25 cellular contexts compared by ENCODE assay signal in genomic region chr9:70292253-70292652, GRCh38. TPM values are rescaled to one million over a fixed set of nuclear protein-coding genes. Genes with fewer than 3 reads are reported as not detected.
DNase-seq lines count a peak whose midpoint lies in the region; ATAC-seq, FAIRE-seq and TF ChIP-seq lines count a peak whose summit lies in the region.
"Had no signal": no experiment of that assay in that cellular context is flagged by ENCODE, and none has a peak within 500 bp of the region (broad histone marks: within the 10 kb centered on the region; RNA-seq: fewer than 3 reads in every experiment).

No MANE protein-coding gene starts in this region.

- H3K4me1 Mint-ChIP-seq in activated CD8-positive, alpha-beta T cell treated with anti-CD3 and anti-CD28 coated beads, Interleukin-2, amount 10 ng/mL, durations not matched to agents 7 days and 5 days (ENCODE audit: low read depth), result peaks cover 2% of the 10 kb centered on the region
- H3K4me1 Mint-ChIP-seq: B cell had no signal

- H3K27me3 ChIP-seq in HepG2 (ENCODE audit: control insufficient read depth in 1 of 2, insufficient read depth in 2 of 2, low read length in 2 of 2) (no peaks in the 10 kb centered on the region), right lobe of liver (no peaks in the 10 kb centered on the region), endothelial cell of umbilical vein (ENCODE audit: control insufficient read depth in 2 of 2, insufficient read depth in 2 of 2, low read length in 2 of 2) (no peaks in the 10 kb centered on the region)
- H3K27me3 ChIP-seq: BLaER1 treated with 17β-estradiol and CSF1 and Interleukin-3, amounts not matched to agents 10 nM and 100 nM had no signal

- H2AFZ ChIP-seq in HepG2 (ENCODE audit: low read length) (no peak overlapping the region), endothelial cell of umbilical vein (ENCODE audit: low read depth, low read length) (no peak overlapping the region)

- no peaks in the 10 kb centered on the region for H3K4me1 ChIP-seq in HepG2 (ENCODE audit: insufficient read depth, low read length)
- no peaks in the 10 kb centered on the region for H3K4me1 ChIP-seq in right lobe of liver
- no peaks in the 10 kb centered on the region for H3K4me1 ChIP-seq in HEK293 (ENCODE audit: control insufficient read depth, insufficient read depth, low read length)
- peaks cover 2% of the 10 kb centered on the region for H3K4me1 ChIP-seq in endothelial cell of umbilical vein (ENCODE audit: control insufficient read depth, extremely low read depth, insufficient read depth, low read length)
- H3K4me1 ChIP-seq: A549, Caco-2 had no signal

- H3K4me2 ChIP-seq in HepG2 (ENCODE audit: low read depth, low read length), result no peak overlapping the region
- H3K4me2 ChIP-seq in endothelial cell of umbilical vein (ENCODE audit: insufficient read depth, low read length), result no peak overlapping the region
- H3K4me2 ChIP-seq: A549; BLaER1 treated with 17β-estradiol and CSF1 and Interleukin-3, amounts not matched to agents 10 nM and 100 nM had no signal

- no peak overlapping the region for H3K27ac Mint-ChIP-seq in activated CD8-positive, alpha-beta T cell treated with anti-CD3 and anti-CD28 coated beads, Interleukin-2, amount 10 ng/mL, durations not matched to agents 7 days and 5 days
- H3K27ac Mint-ChIP-seq: B cell; CD4-positive, alpha-beta T cell; CD8-positive, alpha-beta T cell had no signal

- CTCF ChIA-PET in HepG2 (lab: Yijun Ruan, JAX; ENCODE audit: low intra/inter-chr PET ratio, low total read pairs) (no interaction called here), HEK293 (lab: Yijun Ruan, JAX) (interaction anchor here (0.6 kb wide), 1 partner anchor 257 kb away, joined by 4 read pairs; no protein-coding TSS in a partner anchor), endothelial cell of umbilical vein (lab: Charles Lee) (no interaction called here)
- CTCF ChIA-PET in activated CD8-positive, alpha-beta T cell treated with anti-CD3 and anti-CD28 coated beads, Interleukin-2, amount 10 ng/mL, durations not matched to agents 7 days and 5 days (lab: Charles Lee), result interaction anchor here (0.6 to 1.0 kb wide), 2 partner anchors 8 to 602 kb away, joined by 3 to 4 read pairs; no protein-coding TSS in a partner anchor

- WGBS in HepG2 (ENCODE audit: low lambda C conversion rate), result 91% methylated on average over 1 of the region's 1 CpG
- 100% methylated on average over 1 of the region's 1 CpG for WGBS in right lobe of liver (ENCODE audit: insufficient coverage, low coverage, low lambda C conversion rate, missing lambda C conversion rate)

- no peaks in the 10 kb centered on the region for H3K27me3 Mint-ChIP-seq in activated CD8-positive, alpha-beta T cell treated with anti-CD3 and anti-CD28 coated beads, Interleukin-2, amount 10 ng/mL, durations not matched to agents 7 days and 5 days (ENCODE audit: low read depth)
- H3K27me3 Mint-ChIP-seq: B cell; CD4-positive, alpha-beta T cell had no signal

- H3K79me2 ChIP-seq in HepG2 (ENCODE audit: insufficient read depth, low read length) (peaks cover 3% of the 10 kb centered on the region), endothelial cell of umbilical vein (ENCODE audit: control insufficient read depth, insufficient read depth, low read length) (peaks cover 30% of the 10 kb centered on the region)

- no peaks in the 10 kb centered on the region for H3K9me1 ChIP-seq in endothelial cell of umbilical vein (replicated peaks; ENCODE audit: control insufficient read depth, extremely low read depth, insufficient read depth, low read length)

- FAIRE-seq in HepG2 (lab: Jason Lieb, UNC) (no peak), endothelial cell of umbilical vein (lab: Jason Lieb, UNC) (no peak)
- FAIRE-seq: A549, GM12878, GM18507 had no signal

- TF ChIP-seq EP300 in HepG2 (IDR thresholded peaks at IDR 0.05; ENCODE audit: low read depth in 2 of 2, low read length in 2 of 2) (no peak), HepG2 (CRISPR knock-in tag; IDR thresholded peaks at IDR 0.05; ENCODE audit: borderline replicate concordance) (no peak)

- peaks cover 23% of the 10 kb centered on the region for H3K9me3 ChIP-seq in HepG2 (ENCODE audit: low read length)
- peaks cover 0 to 8% (median 0%) of the 10 kb centered on the region in 4 donors for H3K9me3 ChIP-seq in right lobe of liver
- H3K9me3 ChIP-seq in HEK293 (ENCODE audit: control insufficient read depth, insufficient read depth, low read depth, low read length), result no peaks in the 10 kb centered on the region
- H3K9me3 ChIP-seq in endothelial cell of umbilical vein (replicated peaks; ENCODE audit: control insufficient read depth, insufficient read depth, low read length), result no peaks in the 10 kb centered on the region
- H3K9me3 ChIP-seq: Caco-2 had no signal

- intact Hi-C loops in HepG2 (cut with micrococcal nuclease; ENCODE audit: unreplicated experiment) (no loop called here), right lobe of liver (cut with DNase I) (no loop called here), endothelial cell of umbilical vein (cut with micrococcal nuclease) (no loop called here)

- no peak for ATAC-seq in HepG2
- ATAC-seq in right lobe of liver, result no peak
- no peak for ATAC-seq in HG03432 (IDR thresholded peaks at IDR 0.05; ENCODE audit: unreplicated experiment)
- no peak for ATAC-seq in activated CD8-positive, alpha-beta T cell treated with anti-CD3 and anti-CD28 coated beads, Interleukin-2, amount 10 ng/mL, durations not matched to agents 7 days and 5 days
- ATAC-seq: A549; CD8-positive, alpha-beta T cell; GM12878 had no signal

- POLR2A ChIA-PET in HepG2 (lab: Yijun Ruan, JAX), result no interaction called here
- POLR2A ChIA-PET in HEK293 (lab: Yijun Ruan, JAX), result interaction anchor here (0.7 kb wide), 1 partner anchor 10 kb away, joined by 3 read pairs; no protein-coding TSS in a partner anchor
- POLR2A ChIA-PET in endothelial cell of umbilical vein (lab: Charles Lee), result no interaction called here
- POLR2A ChIA-PET in activated CD8-positive, alpha-beta T cell treated with anti-CD3 and anti-CD28 coated beads, Interleukin-2, amount 10 ng/mL, durations not matched to agents 7 days and 5 days (lab: Charles Lee), result no interaction called here

- TF ChIP-seq CTCF in HepG2 (CRISPR knock-in tag; IDR thresholded peaks at IDR 0.05) (no peak), right lobe of liver (IDR thresholded peaks at IDR 0.05) (no peak), HEK293 (tag by site-specific recombination; IDR thresholded peaks at IDR 0.05) (no peak), endothelial cell of umbilical vein (IDR thresholded peaks at IDR 0.05; ENCODE audit: extremely low read depth in 1 of 2, insufficient read depth in 1 of 2, low read depth in 1 of 2, low read length in 2 of 2) (no peak)

- H3K36me3 ChIP-seq in HepG2 (replicated peaks in 1 of 2; ENCODE audit: control insufficient read depth in 1 of 2, insufficient read depth in 2 of 2, low read length in 2 of 2) (peaks cover 2 to 40% of the 10 kb centered on the region in 2 experiments), right lobe of liver (no peaks in the 10 kb centered on the region), HEK293 (ENCODE audit: control insufficient read depth in 2 of 2, insufficient read depth in 1 of 2, low read length in 2 of 2) (peaks cover 6 to 61% of the 10 kb centered on the region in 2 experiments), endothelial cell of umbilical vein (ENCODE audit: control insufficient read depth in 2 of 2, extremely low read depth in 1 of 2, insufficient read depth in 2 of 2, low read length in 2 of 2) (peaks cover 0 to 6% of the 10 kb centered on the region in 2 experiments)

- no peak overlapping the region for H3K4me3 Mint-ChIP-seq in activated CD8-positive, alpha-beta T cell treated with anti-CD3 and anti-CD28 coated beads, Interleukin-2, amount 10 ng/mL, durations not matched to agents 7 days and 5 days
- H3K4me3 Mint-ChIP-seq: B cell; CD4-positive, alpha-beta T cell; CD8-positive, alpha-beta T cell had no signal

- no peak for TF ChIP-seq POLR2A in HepG2 (IDR thresholded peaks at IDR 0.05; ENCODE audit: insufficient read depth in 1 of 2, low read depth in 2 of 2, low read length in 2 of 2)
- TF ChIP-seq POLR2A in right lobe of liver (IDR thresholded peaks at IDR 0.05), result no peak
- TF ChIP-seq POLR2A in endothelial cell of umbilical vein (IDR thresholded peaks at IDR 0.05; ENCODE audit: low read depth, low read length), result no peak

- no peak for TF ChIP-seq RAD21 in HepG2 (CRISPR knock-in tag; IDR thresholded peaks at IDR 0.05)

- no peak overlapping the region for H3K9ac ChIP-seq in HepG2 (ENCODE audit: insufficient read depth, low read depth, low read length)
- H3K9ac ChIP-seq in endothelial cell of umbilical vein (replicated peaks; ENCODE audit: extremely low read depth, insufficient read depth, low read length), result no peak overlapping the region
- H3K9ac ChIP-seq: BLaER1 treated with 17β-estradiol and CSF1 and Interleukin-3, amounts not matched to agents 10 nM and 100 nM had no signal

- dilution Hi-C loops in endothelial cell of umbilical vein (cut with MboI; ENCODE audit: extremely low pct_ligation_motif_present, low sequenced_read_pairs), result no loop called here

- in situ Hi-C loops in HepG2 (cut with HindIII; ENCODE audit: extremely low pct_ligation_motif_present, low pct_unique_long_range_greater_than_20kb), result no loop called here

- H4K20me1 ChIP-seq in HepG2 (ENCODE audit: insufficient read depth, low read length) (no peaks in the 10 kb centered on the region), endothelial cell of umbilical vein (replicated peaks; ENCODE audit: control insufficient read depth, extremely low read depth, insufficient read depth, low read length) (no peaks in the 10 kb centered on the region)

- BruUV-seq in HepG2 (replicated peaks; lab: Mats Ljungman, UMichigan) (no TSS peak), endothelial cell of umbilical vein (replicated peaks; lab: Mats Ljungman, UMichigan) (no TSS peak)

- H3K9me3 Mint-ChIP-seq in activated CD8-positive, alpha-beta T cell treated with anti-CD3 and anti-CD28 coated beads, Interleukin-2, amount 10 ng/mL, durations not matched to agents 7 days and 5 days (ENCODE audit: insufficient read depth), result peaks cover 3% of the 10 kb centered on the region
- H3K9me3 Mint-ChIP-seq: CD4-positive, alpha-beta T cell had no signal

- H3K36me3 Mint-ChIP-seq in activated CD8-positive, alpha-beta T cell treated with anti-CD3 and anti-CD28 coated beads, Interleukin-2, amount 10 ng/mL, durations not matched to agents 7 days and 5 days (ENCODE audit: low read depth), result peaks cover 77% of the 10 kb centered on the region

- no peak for DNase-seq in HepG2 (ENCODE audit: low spot score)
- DNase-seq in right lobe of liver, result no peak
- no peak for DNase-seq in endothelial cell of umbilical vein (ENCODE audit: low read depth, low spot score)
- DNase-seq in activated CD8-positive, alpha-beta T cell treated with anti-CD3 and anti-CD28 coated beads, Interleukin-2, amount 10 ng/mL, durations not matched to agents 7 days and 5 days, result no peak
- DNase-seq: AML-193; Caco-2; Calu3; CD4-positive, alpha-beta T cell; CD8-positive, alpha-beta T cell; DMS 273 treated with DMSO at 0.1 percent for 48 hours; DMS153; DMS53; DMS79; DND-41; EL; GDM1 had no signal

- H3K27ac ChIP-seq in HepG2 (ENCODE audit: extremely low read length, insufficient read depth, low read length) (no peak overlapping the region), right lobe of liver (no peak overlapping the region), HEK293 (ENCODE audit: extremely low read depth, low read depth, low read length) (no peak overlapping the region), endothelial cell of umbilical vein (ENCODE audit: insufficient read depth, low read depth, low read length) (peak overlapping the region; percentile 5)
- H3K27ac ChIP-seq: 22Rv1; A549; BLaER1 treated with 17β-estradiol and CSF1 and Interleukin-3, amounts not matched to agents 10 nM and 100 nM; C4-2B had no signal

- H3K4me3 ChIP-seq in HepG2 (replicated peaks in 1 of 3; ENCODE audit: insufficient read depth in 1 of 3, low read depth in 2 of 3, low read length in 3 of 3) (no peak overlapping the region), right lobe of liver (no peak overlapping the region), HEK293 (ENCODE audit: low read depth, low read length) (no peak overlapping the region), endothelial cell of umbilical vein (replicated peaks in 1 of 3; ENCODE audit: insufficient read depth in 1 of 3, low read depth in 1 of 3, low read length in 3 of 3) (no peak overlapping the region)
- H3K4me3 ChIP-seq: A549; BLaER1 treated with 17β-estradiol and CSF1 and Interleukin-3, amounts not matched to agents 10 nM and 100 nM; GM12878 had no signal

RNA-seq across cellular contexts. Expression of gene SMC5, which starts 33.5 kb away (rescaled TPM):
- total RNA-seq in HepG2 (2016; rRNA removed; fragmentation: Illumina TruSeq; extraction: Trizol) (26.7 and 29.4 TPM in 2 replicates), right lobe of liver (10 to 100 TPM; 10.6 to 13.9 (median 13.0) TPM), endothelial cell of umbilical vein (24.3 and 32.8 TPM in 2 replicates)
- total RNA-seq in HepG2 (2016; cell fraction: cytosol; rRNA removed; fragmentation: Illumina TruSeq; extraction: Trizol; ENCODE audit: low read depth), result 3.0 and 7.2 TPM in 2 replicates
- 23.0 and 30.7 TPM in 2 replicates for total RNA-seq in HepG2 (2016; cell fraction: insoluble cytoplasmic fraction; rRNA removed; fragmentation: Illumina TruSeq; extraction: Trizol)
- total RNA-seq in HepG2 (2016; cell fraction: membrane; rRNA removed; fragmentation: Illumina TruSeq; extraction: Trizol), result 5.1 and 5.8 TPM in 2 replicates
- 32.5 and 53.1 TPM in 2 replicates for total RNA-seq in HepG2 (2016; cell fraction: nucleus; rRNA removed; fragmentation: Illumina TruSeq; extraction: Trizol)
- polyA plus RNA-seq in HepG2 (2011; rRNA removed) (7.2 TPM in 2 replicates), endothelial cell of umbilical vein (5.3 and 17.1 TPM in 2 replicates)
- polyA plus RNA-seq in HepG2 (2011; cell fraction: cytosol; rRNA removed), result 3.5 and 20.3 TPM in 2 replicates
- 5.7 and 30.0 TPM in 2 replicates for polyA plus RNA-seq in HepG2 (2011; cell fraction: nucleus; rRNA removed)
- 9.5 and 13.0 TPM in 2 replicates for polyA plus RNA-seq in HepG2 (2012)
- polyA plus RNA-seq in HepG2 (2016; cell fraction: cytosol; fragmentation: Illumina TruSeq; extraction: Trizol; ENCODE audit: low read depth), result 0.41 and 0.53 TPM in 2 replicates
- 20.4 and 21.3 TPM in 2 replicates for polyA plus RNA-seq in HepG2 (2016; cell fraction: insoluble cytoplasmic fraction; fragmentation: Illumina TruSeq; extraction: Trizol; ENCODE audit: low read depth)
- 1.4 and 1.8 TPM in 2 replicates for polyA plus RNA-seq in HepG2 (2016; cell fraction: membrane; fragmentation: Illumina TruSeq; extraction: Trizol; ENCODE audit: low read depth)
- 32.7 and 38.2 TPM in 2 replicates for polyA plus RNA-seq in HepG2 (2016; cell fraction: nucleus; fragmentation: Illumina TruSeq; extraction: Trizol; ENCODE audit: insufficient read depth, low read depth)
- polyA minus RNA-seq in HepG2 (2011; rRNA and poly(A)+ RNA removed; ENCODE audit: low replicate concordance), result 2.9 and 5.1 TPM in 2 replicates
- 8.5 and 9.0 TPM in 2 replicates for polyA minus RNA-seq in HepG2 (2011; cell fraction: cytosol; rRNA and poly(A)+ RNA removed)
- polyA minus RNA-seq in HepG2 (2011; cell fraction: nucleus; rRNA and poly(A)+ RNA removed), result 50.0 and 64.8 TPM in 2 replicates
- polyA plus RNA-seq in endothelial cell of umbilical vein (2011; cell fraction: cytosol; rRNA removed), result 6.5 and 6.7 TPM in 2 replicates
- polyA plus RNA-seq in endothelial cell of umbilical vein (2011; cell fraction: nucleus; rRNA removed), result 29.1 and 88.9 TPM in 2 replicates
- polyA plus RNA-seq in endothelial cell of umbilical vein (2012), result 16.1 and 18.2 TPM in 2 replicates
- polyA minus RNA-seq in endothelial cell of umbilical vein, result 8.7 and 9.2 TPM in 2 replicates
- polyA minus RNA-seq in endothelial cell of umbilical vein (2011; cell fraction: cytosol; rRNA and poly(A)+ RNA removed), result 13.7 TPM
- polyA minus RNA-seq in endothelial cell of umbilical vein (2011; cell fraction: nucleus; rRNA and poly(A)+ RNA removed), result 32.7 and 48.4 TPM in 2 replicates
- total RNA-seq in activated CD8-positive, alpha-beta T cell treated with anti-CD3 and anti-CD28 coated beads, Interleukin-2, amount 10 ng/mL, durations not matched to agents 7 days and 5 days, result 10 to 100 TPM; 36.9 to 44.7 TPM

Comparison
In these comparisons a context has a peak if more than half of its experiments do, and no peak if none do; other contexts are left out.
1. CTCF ChIA-PET loops: an anchor here in HEK293 (0.6 kb wide) and activated CD8-positive, alpha-beta T cell treated with anti-CD3 and anti-CD28 coated beads, Interleukin-2, amount 10 ng/mL, durations not matched to agents 7 days and 5 days (0.6 to 1.0 kb wide); none called in HepG2 and endothelial cell of umbilical vein.
2. Of the 63 proteins assayed by ChIP-seq in both HepG2 and HEK293: peak only in HepG2: ZNF280D; only in HEK293: SETDB1; in both: none; in neither: 61.